8 cellular contexts compared by ENCODE assay signal in genomic region chr19:1020868-1021425, GRCh38. TPM values are rescaled to one million over a fixed set of nuclear protein-coding genes. Genes with fewer than 3 reads are reported as not detected.
A peak's percentile ranks its signal among the peaks of the same experiment; 100 is the strongest.
DNase-seq lines count a peak whose midpoint lies in the region; ATAC-seq and TF ChIP-seq lines count a peak whose summit lies in the region.

Gene TMEM259, minus strand, starts transcription at chr19:1021123. Its CDS starts 127 bp downstream, at chr19:1020996.

- ATAC-seq in GM19025 (IDR thresholded peaks at IDR 0.05; ENCODE audit: low read depth, unreplicated experiment) (peak; percentile 73), HG03280 (IDR thresholded peaks at IDR 0.05; ENCODE audit: unreplicated experiment) (peak; percentile 83), activated B cell treated with CpG ODN at 0.5 μM for 24 hours (ENCODE audit: low read depth) (peak; percentile 87)

- peaks cover 15% of the 10 kb centered on the region for H3K36me3 Mint-ChIP-seq in activated B cell treated with CpG ODN at 0.5 μM for 24 hours (ENCODE audit: low read depth)
- H3K36me3 Mint-ChIP-seq in immature natural killer cell = no peaks in the 10 kb centered on the region

- peak within 1 kb of the TSS; percentile 99 for H3K27ac Mint-ChIP-seq in activated B cell treated with CpG ODN at 0.5 μM for 24 hours
- peak within 1 kb of the TSS; percentile 100 for H3K27ac Mint-ChIP-seq in immature natural killer cell

- H3K9me3 Mint-ChIP-seq in activated B cell treated with CpG ODN at 0.5 μM for 24 hours (no peaks in the 10 kb centered on the region), immature natural killer cell (peaks cover 0 to 2% (median 0%) of the 10 kb centered on the region in 6 donors)

- H3K4me3 Mint-ChIP-seq in activated B cell treated with CpG ODN at 0.5 μM for 24 hours = peak within 1 kb of the TSS; percentile 87
- peak within 1 kb of the TSS; percentile 79 to 92 (median 86) for H3K4me3 Mint-ChIP-seq in immature natural killer cell

- intact Hi-C loops in activated B cell treated with CpG ODN at 0.5 μM for 24 hours (cut with micrococcal nuclease) = loop anchor here (1.0 to 2.0 kb wide), 9 partner anchors 20 to 220 kb away; partner anchors contain the start of genes ATP5F1D, GPX4, GRIN3B and STK11

- H3K4me3 ChIP-seq in cardiac fibroblast (replicated peaks in 1 of 2; ENCODE audit: low read depth in 2 of 2, low read length in 2 of 2) = peak within 1 kb of the TSS; percentile 95 to 96

- H3K27me3 Mint-ChIP-seq in activated B cell treated with CpG ODN at 0.5 μM for 24 hours (no peaks in the 10 kb centered on the region), immature natural killer cell (ENCODE audit: low read depth in 3 of 3) (peaks cover 13 to 15% (median 13%) of the 10 kb centered on the region in 3 donors)

- H3K4me1 Mint-ChIP-seq in activated B cell treated with CpG ODN at 0.5 μM for 24 hours (peaks cover 53% of the 10 kb centered on the region), immature natural killer cell (peaks cover 29 to 47% of the 10 kb centered on the region in 2 donors)

- CTCF ChIA-PET in activated B cell treated with CpG ODN at 0.5 μM for 24 hours (lab: Charles Lee) = interaction anchor here (0.9 to 1.2 kb wide), 3 partner anchors 19 to 224 kb away, joined by 3 to 5 read pairs (median 3); partner anchors contain the start of gene ABCA7

- DNase-seq in AG09319 (ENCODE audit: extremely low read depth, low read depth) (peak; percentile 95), NCI-H345 treated with DMSO at 0.1 percent for 48 hours (lab: John Stamatoyannopoulos, UW; ENCODE audit: unreplicated experiment) (peak; percentile 93), activated B cell treated with CpG ODN at 0.5 μM for 24 hours (peak; percentile 95), cardiac fibroblast (ENCODE audit: low read depth in 2 of 2) (peak; percentile 98 to 99), immature natural killer cell (peak; percentile 99), smooth muscle cell of the brain vasculature (ENCODE audit: low read depth, low spot score) (peak; percentile 91)

- POLR2A ChIA-PET in activated B cell treated with CpG ODN at 0.5 μM for 24 hours (lab: Charles Lee) = interaction anchor here (0.5 to 13.8 kb wide), 21 partner anchors 9 to 254 kb away, joined by 3 to 365 read pairs (median 5); partner anchors contain the start of genes ABCA7, ARHGAP45, ATP5F1D and CIRBP

- TF ChIP-seq CTCF in AG09319 (IDR thresholded peaks at IDR 0.05; ENCODE audit: low read depth, low read length) (no peak), activated B cell treated with CpG ODN at 0.5 μM for 24 hours (IDR thresholded peaks at IDR 0.05) (no peak), cardiac fibroblast (IDR thresholded peaks at IDR 0.05; ENCODE audit: low read depth, low read length) (no peak)

RNA-seq across cellular contexts. Expression of gene TMEM259, which starts in this region (rescaled TPM):
- total RNA-seq in activated B cell treated with CpG ODN at 0.5 μM for 24 hours = 223 and 257 TPM in 2 replicates
- polyA plus RNA-seq in immature natural killer cell = 100 to 1,000 TPM in 1 of 3 donors, 10 to 100 TPM in 2; 45.6 to 102 (median 61.1) TPM

Comparison
In these comparisons a context has a peak if more than half of its experiments do, and no peak if none do; other contexts are left out.
1. Peak in every context shown above with its lines: DNase-seq, ATAC-seq and H3K4me3 ChIP-seq.